ENCODE assay signal across 2 cellular contexts in genomic region chr12:132718644-132719043, GRCh38.
TF ChIP-seq lines count a peak whose summit lies in the region.

No MANE protein-coding gene starts in this region.

TF ChIP-seq in HepG2, 621 proteins besides CTCF, POLR2A, EP300 and RAD21:
- TF ChIP-seq AGO2 (optimal IDR thresholded peaks at IDR 0.05; ENCODE audit: low read depth, low read length) (peak; percentile 52), ZNF333 (CRISPR knock-in tag; IDR thresholded peaks at IDR 0.05; ENCODE audit: borderline replicate concordance) (no peak), BHLHE40 (IDR thresholded peaks at IDR 0.05; ENCODE audit: low read length) (no peak), KLF16 (CRISPR knock-in tag; IDR thresholded peaks at IDR 0.05) (no peak), ZNF710 (CRISPR knock-in tag; IDR thresholded peaks at IDR 0.05; ENCODE audit: borderline replicate concordance) (no peak), PAF1 (CRISPR knock-in tag; IDR thresholded peaks at IDR 0.05) (no peak)

TF ChIP-seq in H1, 55 proteins besides CTCF, POLR2A, EP300 and RAD21:
- TF ChIP-seq RBBP5 (IDR thresholded peaks at IDR 0.05; ENCODE audit: borderline replicate concordance, low read depth, low read length), result no peak
- no peak for TF ChIP-seq CREB1 (IDR thresholded peaks at IDR 0.05)
- no peak for TF ChIP-seq RXRA (IDR thresholded peaks at IDR 0.05; ENCODE audit: insufficient read depth, low read depth, low read length)
- TF ChIP-seq EGR1 (IDR thresholded peaks at IDR 0.05; ENCODE audit: borderline replicate concordance, low read depth, low read length), result no peak
- no peak for TF ChIP-seq NRF1 (IDR thresholded peaks at IDR 0.05; ENCODE audit: low read depth, low read length)
- no peak for TF ChIP-seq YY1 (IDR thresholded peaks at IDR 0.05; ENCODE audit: low read depth, low read length)
- TF ChIP-seq KDM4A (IDR thresholded peaks at IDR 0.05; ENCODE audit: low read depth, low read length, severe bottlenecking), result no peak
- TF ChIP-seq GTF2F1 (IDR thresholded peaks at IDR 0.05; ENCODE audit: borderline replicate concordance, low read depth, low read length), result no peak
- no peak for TF ChIP-seq CHD7 (IDR thresholded peaks at IDR 0.05; ENCODE audit: insufficient replicate concordance, low read length)
- no peak for TF ChIP-seq JUN (IDR thresholded peaks at IDR 0.05; ENCODE audit: low read depth, low read length)
- TF ChIP-seq SP2 (IDR thresholded peaks at IDR 0.05; ENCODE audit: low read length), result no peak
- TF ChIP-seq CTBP2 (IDR thresholded peaks at IDR 0.05; ENCODE audit: borderline replicate concordance, insufficient read depth, insufficient read length, low read length), result no peak
- no peak for TF ChIP-seq SAP30 (IDR thresholded peaks at IDR 0.05; ENCODE audit: insufficient read depth, insufficient replicate concordance, low read length)
- no peak for TF ChIP-seq ATF2 (IDR thresholded peaks at IDR 0.05; ENCODE audit: low read length)
- no peak for TF ChIP-seq SP1 (IDR thresholded peaks at IDR 0.05; ENCODE audit: low read depth, low read length)
- no peak for TF ChIP-seq SIRT6 (IDR thresholded peaks at IDR 0.05; ENCODE audit: low read length)
- TF ChIP-seq SUZ12 (IDR thresholded peaks at IDR 0.05; ENCODE audit: low read length), result no peak
TF ChIP-seq in H1: peak in this region for 0.
